ENCODE assay signal across 9 cellular contexts in the genomic region with DNA sequence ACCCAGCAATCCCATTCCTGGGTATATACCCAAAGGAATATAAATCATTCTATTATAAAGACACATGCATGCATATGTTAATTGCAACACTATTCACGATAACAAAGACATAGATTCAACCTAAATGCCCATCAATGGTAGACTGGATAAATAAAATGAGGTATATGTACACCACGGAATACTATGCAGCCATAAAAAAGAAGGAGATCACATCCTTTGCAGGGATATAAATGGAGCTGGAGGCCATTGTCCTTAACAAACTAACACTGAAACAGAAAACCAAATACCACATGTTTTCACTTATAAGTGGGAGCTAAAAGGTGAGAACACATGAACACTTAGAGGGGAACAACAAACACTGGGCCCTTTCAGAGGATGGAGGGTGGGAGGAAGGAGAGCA. TPM values are rescaled to one million over a fixed set of nuclear protein-coding genes. Genes with fewer than 3 reads are reported as not detected.
DNase-seq lines count a peak whose midpoint lies in the region; ATAC-seq, FAIRE-seq and TF ChIP-seq lines count a peak whose summit lies in the region.
"Not testable (repeated sequence)": the region's sequence is repeated elsewhere in the genome, so short reads cannot be mapped to it uniquely, and the experiment has no call there.
"Had no signal": no experiment of that assay in that cellular context is flagged by ENCODE, and none has a peak within 500 bp of the region (broad histone marks: within the 10 kb centered on the region; RNA-seq: fewer than 3 reads in every experiment).

No MANE protein-coding gene starts in this region.

- H3K36me3 ChIP-seq in HEK293 (ENCODE audit: control insufficient read depth in 2 of 2, insufficient read depth in 1 of 2, low read length in 2 of 2); K562 (ENCODE audit: control insufficient read depth, insufficient read depth, low read length): not testable (repeated sequence)

- TF ChIP-seq EP300 in K562 (IDR thresholded peaks at IDR 0.05; ENCODE audit: low read length): not testable (repeated sequence)

- TF ChIP-seq POLR2A in K562 (conservative IDR thresholded peaks at IDR 0.05): not testable (repeated sequence)

- not testable (repeated sequence) for H3K4me2 ChIP-seq in K562 (ENCODE audit: insufficient read depth, low read length)

- not testable (repeated sequence) for ATAC-seq in K562

- H2AFZ ChIP-seq in K562 (ENCODE audit: low read depth, low read length): not testable (repeated sequence)

- in situ Hi-C loops in K562 (cut with MboI): not testable (repeated sequence)

- TF ChIP-seq RAD21 in K562 (CRISPR knock-in tag; conservative IDR thresholded peaks at IDR 0.05 in 1 of 2, IDR thresholded peaks at IDR 0.05 in 1 of 2): not testable (repeated sequence)

- WGBS in K562 (ENCODE audit: insufficient coverage, low coverage, missing lambda C conversion rate): 8% methylated on average over 2 of the region's 2 CpGs

- not testable (repeated sequence) for H3K27ac ChIP-seq in HEK293 (ENCODE audit: extremely low read depth, low read depth, low read length); K562 (ENCODE audit: extremely low read depth, low read depth, low read length)

- not testable (repeated sequence) for TF ChIP-seq CTCF in D721Med (IDR thresholded peaks at IDR 0.05; ENCODE audit: insufficient read depth, missing control alignments); HEK293 (tag by site-specific recombination; IDR thresholded peaks at IDR 0.05); K562 (IDR thresholded peaks at IDR 0.05 in 2 of 3, conservative IDR thresholded peaks at IDR 0.05 in 1 of 3; ENCODE audit: insufficient read depth in 2 of 3, low read depth in 1 of 3, low read length in 3 of 3)

- POLR2A ChIA-PET in HEK293 (lab: Yijun Ruan, JAX): not testable (repeated sequence)
- POLR2A ChIA-PET in K562 (lab: Yijun Ruan, JAX): interaction anchor here (1.0 kb wide), 1 partner anchor 9 kb away, joined by 4 read pairs; no protein-coding TSS in a partner anchor

- CTCF ChIA-PET in HEK293 (lab: Yijun Ruan, JAX): interaction anchor here (0.6 to 1.1 kb wide), 2 partner anchors 13 to 87 kb away, joined by 4 to 8 read pairs; no protein-coding TSS in a partner anchor
- CTCF ChIA-PET in K562 (lab: Yijun Ruan, JAX; ENCODE audit: low intra/inter-chr PET ratio): not testable (repeated sequence)

- H4K20me1 ChIP-seq in K562 (replicated peaks; ENCODE audit: control insufficient read depth, insufficient read depth, low read length): not testable (repeated sequence)

- not testable (repeated sequence) for DNase-seq in D721Med (ENCODE audit: insufficient read length, low spot score); K562 (ENCODE audit: extremely low read depth in 1 of 4, low spot score in 3 of 4)

- intact Hi-C loops in K562 (cut with micrococcal nuclease): not testable (repeated sequence)

- BruUV-seq in K562 (replicated peaks; lab: Mats Ljungman, UMichigan): not testable (repeated sequence)

- H3K79me2 ChIP-seq in K562 (ENCODE audit: control insufficient read depth, insufficient read depth, low read length): not testable (repeated sequence)

- H3K9me3 ChIP-seq in HEK293 (ENCODE audit: control insufficient read depth, insufficient read depth, low read depth, low read length); K562 (replicated peaks; ENCODE audit: control insufficient read depth, insufficient read depth, low read depth, low read length): not testable (repeated sequence)

- H3K9me1 ChIP-seq in K562 (ENCODE audit: control insufficient read depth, insufficient read depth, low read length): not testable (repeated sequence)

- not testable (repeated sequence) for H3K9ac ChIP-seq in K562 (ENCODE audit: insufficient read depth in 1 of 2, low read depth in 2 of 2, low read length in 2 of 2)

- H3K27me3 ChIP-seq in K562 (ENCODE audit: control insufficient read depth in 2 of 2, insufficient read depth in 2 of 2, low read length in 2 of 2): not testable (repeated sequence)

- FAIRE-seq in D721Med (lab: Jason Lieb, UNC): peak; percentile 11
- FAIRE-seq in K562 (lab: Jason Lieb, UNC): not testable (repeated sequence)

- not testable (repeated sequence) for H3K4me1 ChIP-seq in HEK293 (ENCODE audit: control insufficient read depth, insufficient read depth, low read length); K562 (replicated peaks in 1 of 2; ENCODE audit: control insufficient read depth in 2 of 2, insufficient read depth in 2 of 2, low read length in 2 of 2)

- not testable (repeated sequence) for H3K4me3 ChIP-seq in HEK293 (ENCODE audit: low read depth, low read length); K562

TF ChIP-seq in HEK293, 187 proteins besides CTCF, POLR2A, EP300 and RAD21:
- TF ChIP-seq ZNF146 (tag by site-specific recombination; IDR thresholded peaks at IDR 0.05): peak; percentile 69

TF ChIP-seq in K562, 482 proteins besides CTCF, POLR2A, EP300 and RAD21:
- peak; percentile 93 for TF ChIP-seq ZNF146 (CRISPR knock-in tag; IDR thresholded peaks at IDR 0.05; ENCODE audit: unreplicated experiment)

RNA-seq across cellular contexts. Expression of a gene that starts 46.7 kb away (rescaled TPM):
- not detected in 2 replicates for total RNA-seq in K562 (2011; cell fraction: chromatin; rRNA removed; ENCODE audit: low replicate concordance)
- not detected in 2 replicates for total RNA-seq in K562 (2011; cell fraction: nucleolus; rRNA removed)
- total RNA-seq in K562 (2011; cell fraction: nucleoplasm; rRNA removed): not detected in 2 replicates
- total RNA-seq in K562 (2014; rRNA removed): 0.45 and 3.1 TPM in 2 replicates
- total RNA-seq in K562 (2014; rRNA removed; fragmentation: Illumina TruSeq; extraction: Trizol): 0.73 and 1.6 TPM in 2 replicates
- total RNA-seq in K562 (2015; rRNA removed; fragmentation: Illumina TruSeq; extraction: Trizol): 3.0 and 3.2 TPM in 2 replicates
- 1.5 and 1.9 TPM in 2 replicates for total RNA-seq in K562 (2021)
- polyA plus RNA-seq in K562 (2011; rRNA removed): 0.65 and 2.3 TPM in 2 replicates
- 0.81 and 1.6 TPM in 2 replicates for polyA plus RNA-seq in K562 (2011; cell fraction: cytosol; rRNA removed)
- polyA plus RNA-seq in K562 (2011; cell fraction: nucleus; rRNA removed): not detected in 2 replicates
- 3.0 and 5.0 TPM in 2 replicates for polyA plus RNA-seq in K562 (2012)
- 0.31 and 0.96 TPM in 2 replicates for polyA plus RNA-seq in K562 (2014; fragmentation: Illumina TruSeq; extraction: Trizol)
- 1 to 10 TPM; 1.8 to 2.5 TPM for polyA plus RNA-seq in K562 (2014; fragmentation: Nextera tagmentation; extraction: Ambion mirVana)
- 3.2 and 5.8 TPM in 2 replicates for polyA plus RNA-seq in K562 (2014; rRNA removed)
- 1.1 TPM in 1 of 2 replicates, not detected in the other for polyA minus RNA-seq in K562 (2011; rRNA and poly(A)+ RNA removed)
- not detected in 2 replicates for polyA minus RNA-seq in K562 (2011; cell fraction: cytosol; rRNA and poly(A)+ RNA removed)
- polyA minus RNA-seq in K562 (2011; cell fraction: nucleus; rRNA and poly(A)+ RNA removed): not detected in 2 replicates
- total RNA-seq: B cell; CD4-positive, alpha-beta memory T cell; CD4-positive, alpha-beta T cell; CD4-positive, CD25-positive, alpha-beta regulatory T cell; CD8-positive, alpha-beta T cell had no signal
- polyA plus RNA-seq: CD4-positive, alpha-beta memory T cell; CD8-positive, alpha-beta memory T cell had no signal
